ENCODE assay signal across 29 cellular contexts in the genomic region with DNA sequence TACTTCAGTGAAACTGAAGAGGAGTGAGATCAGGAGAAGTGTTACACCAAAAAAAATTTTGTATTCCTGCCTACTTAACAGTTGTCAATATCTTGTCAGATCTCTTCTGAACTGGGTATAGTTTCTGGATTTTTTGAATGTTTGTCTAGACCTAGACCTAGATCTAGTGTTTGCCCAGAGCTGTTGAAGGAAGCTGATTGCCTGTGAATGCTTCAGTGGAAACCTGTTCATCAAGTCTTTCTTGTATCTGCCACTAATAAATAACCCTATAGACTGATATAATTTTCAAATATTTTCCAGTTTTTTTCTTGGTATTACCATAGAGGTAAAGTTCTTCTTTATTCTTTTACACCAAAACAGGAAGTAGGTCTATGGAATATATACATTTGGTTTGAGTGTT.
"Had no signal": no experiment of that assay in that cellular context is flagged by ENCODE, and none has a peak within 500 bp of the region (broad histone marks: within the 10 kb centered on the region; RNA-seq: fewer than 3 reads in every experiment).

No MANE protein-coding gene starts in this region.

- H3K27ac Mint-ChIP-seq: activated naive CD4-positive, alpha-beta T cell treated with anti-CD3 and anti-CD28 coated beads, Interleukin-2, amount 10 ng/mL, durations not matched to agents 7 days and 5 days; activated naive CD8-positive, alpha-beta T cell treated with anti-CD3 and anti-CD28 coated beads, Interleukin-2, amount 10 ng/mL, durations not matched to agents 7 days and 5 days; activated T-cell treated with anti-CD3 and anti-CD28 coated beads, Interleukin-2, amount 50 U/mL, for 24 hours; brain; nephron had no signal

- H3K4me3 Mint-ChIP-seq: activated naive CD4-positive, alpha-beta T cell treated with anti-CD3 and anti-CD28 coated beads, Interleukin-2, amount 10 ng/mL, durations not matched to agents 7 days and 5 days; activated naive CD8-positive, alpha-beta T cell treated with anti-CD3 and anti-CD28 coated beads, Interleukin-2, amount 10 ng/mL, durations not matched to agents 7 days and 5 days; activated T-cell treated with anti-CD3 and anti-CD28 coated beads, Interleukin-2, amount 50 U/mL, for 24 hours; brain; nephron had no signal

- H3K27me3 ChIP-seq: ascending aorta, cardiac muscle cell, dorsolateral prefrontal cortex, testis, transverse colon had no signal

- H3K27ac ChIP-seq: ascending aorta, cardiac muscle cell, coronary artery, dorsolateral prefrontal cortex, skin epidermis, testis, transverse colon, WERI-Rb-1 had no signal

- H3K27me3 Mint-ChIP-seq: activated naive CD4-positive, alpha-beta T cell treated with anti-CD3 and anti-CD28 coated beads, Interleukin-2, amount 10 ng/mL, durations not matched to agents 7 days and 5 days; activated naive CD8-positive, alpha-beta T cell treated with anti-CD3 and anti-CD28 coated beads, Interleukin-2, amount 10 ng/mL, durations not matched to agents 7 days and 5 days; activated T-cell treated with anti-CD3 and anti-CD28 coated beads, Interleukin-2, amount 50 U/mL, for 24 hours had no signal

- H3K9me3 ChIP-seq: testis, transverse colon had no signal

- DNase-seq: activated CD4-positive, alpha-beta T cell treated with anti-CD3 and anti-CD28 coated beads for 48 hours; activated CD4-positive, alpha-beta T cell treated with anti-CD3 and anti-CD28 coated beads, Interleukin-2, amount 50 U/mL, for 48 hours; activated CD8-positive, alpha-beta memory T cell treated with anti-CD3 and anti-CD28 coated beads, Interleukin-2, amount 50 U/mL, for 4 hours; activated gamma-delta T cell; activated naive CD4-positive, alpha-beta T cell treated with anti-CD3 and anti-CD28 coated beads, Interleukin-2, amount 10 ng/mL, durations not matched to agents 7 days and 5 days; activated naive CD8-positive, alpha-beta T cell treated with anti-CD3 and anti-CD28 coated beads, Interleukin-2, amount 10 ng/mL, durations not matched to agents 7 days and 5 days; activated T-cell treated with anti-CD3 and anti-CD28 coated beads, Interleukin-2, amount 50 U/mL, for 24 hours; dorsolateral prefrontal cortex; effector memory CD4-positive, alpha-beta T cell; foreskin fibroblast; head of caudate nucleus; hippocampal formation; left cardiac atrium; left ventricle myocardium superior; stimulated activated CD4-positive, alpha-beta T cell treated with anti-CD3 and anti-CD28 coated beads, Interleukin-12 subunit alpha, Interleukin-12 subunit beta, amount 100 ng/mL, for 4 hours; stimulated activated CD4-positive, alpha-beta T cell treated with anti-CD3 and anti-CD28 coated beads, Interleukin-4, amount 100 ng/mL, for 1 hour; stimulated activated naive CD8-positive, alpha-beta T cell treated with anti-CD3 and anti-CD28 coated beads, Interleukin-15, Interleukin-2, amounts not matched to agents 100 U/mL and 50 U/mL, for 24 hours; T-helper 9 cell; testis; transverse colon; WERI-Rb-1 had no signal

- H3K4me1 ChIP-seq: ascending aorta, testis, transverse colon had no signal

- H3K4me1 Mint-ChIP-seq: activated naive CD8-positive, alpha-beta T cell treated with anti-CD3 and anti-CD28 coated beads, Interleukin-2, amount 10 ng/mL, durations not matched to agents 7 days and 5 days; brain; nephron had no signal

- ATAC-seq: activated CD4-positive, CD25-positive, alpha-beta regulatory T cell treated with anti-CD3 and anti-CD28 coated beads, Interleukin-2, amount 50 U/mL, for 24 hours; left cardiac atrium; left ventricle myocardium superior; sciatic nerve; stimulated activated naive CD8-positive, alpha-beta T cell treated with anti-CD3 and anti-CD28 coated beads, Interleukin-15, Interleukin-2, amounts not matched to agents 100 U/mL and 50 U/mL, for 24 hours had no signal

- H3K36me3 ChIP-seq: ascending aorta, cardiac muscle cell, transverse colon, WERI-Rb-1 had no signal

- H3K4me3 ChIP-seq: ascending aorta, cardiac muscle cell, coronary artery, dorsolateral prefrontal cortex, skin epidermis, testis, transverse colon had no signal

- H3K36me3 Mint-ChIP-seq: activated naive CD4-positive, alpha-beta T cell treated with anti-CD3 and anti-CD28 coated beads, Interleukin-2, amount 10 ng/mL, durations not matched to agents 7 days and 5 days; activated naive CD8-positive, alpha-beta T cell treated with anti-CD3 and anti-CD28 coated beads, Interleukin-2, amount 10 ng/mL, durations not matched to agents 7 days and 5 days; brain had no signal
